In the genomic region with DNA sequence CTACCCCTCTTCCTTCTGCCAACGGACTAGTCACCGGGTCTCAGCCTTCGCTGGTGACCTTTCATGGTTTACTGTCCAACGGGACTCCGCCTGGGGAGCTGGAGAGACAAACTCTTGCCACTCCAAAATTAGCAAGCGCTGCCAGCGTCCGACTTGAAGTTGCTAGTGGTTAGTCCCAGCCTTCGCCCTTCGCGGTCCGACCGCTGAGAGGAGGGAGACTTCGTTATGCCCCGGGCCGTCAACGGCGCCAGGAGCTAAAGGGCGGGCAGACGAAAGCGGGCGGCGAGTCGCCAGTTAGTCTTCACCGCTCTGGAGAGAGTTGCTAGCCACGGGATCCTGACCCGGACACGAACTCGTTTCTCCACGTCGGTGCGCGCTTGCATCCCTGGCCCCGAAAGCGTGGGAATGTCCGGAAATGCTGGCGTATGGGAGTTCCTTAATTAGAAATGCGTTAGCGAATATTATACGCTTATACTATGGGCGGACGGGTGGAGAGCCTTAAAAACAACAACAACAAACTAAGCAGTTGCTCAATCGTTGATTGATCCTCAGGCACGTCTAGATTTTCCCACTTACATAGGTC, we compare ENCODE assay signal across 8 cellular contexts. TPM values are rescaled to one million over a fixed set of nuclear protein-coding genes. Genes with fewer than 3 reads are reported as not detected.
A peak's percentile ranks its signal among the peaks of the same experiment; 100 is the strongest.
DNase-seq lines count a peak whose midpoint lies in the region; ATAC-seq and TF ChIP-seq lines count a peak whose summit lies in the region.

No MANE protein-coding gene starts in this region.

- peak overlapping the region; percentile 91 for H3K27ac ChIP-seq in cingulate gyrus (ENCODE audit: low read depth, low read length)

- H3K4me3 ChIP-seq in BJ (ENCODE audit: low read depth, low read length), result peak overlapping the region; percentile 57

- TF ChIP-seq POLR2A in GM19099 (IDR thresholded peaks at IDR 0.05; ENCODE audit: extremely low read depth, insufficient read length, low read depth), result peak; percentile 7

- POLR2A ChIA-PET in BJ (lab: Charles Lee), result no interaction called here

- ATAC-seq in HG03565 (IDR thresholded peaks at IDR 0.05; ENCODE audit: unreplicated experiment) (peak; percentile 1), left colon (peak; percentile 42)

- intact Hi-C loops in left colon (cut with DNase I, micrococcal nuclease), result no loop called here

- CTCF ChIA-PET in BJ (lab: Yijun Ruan, JAX), result interaction anchor here (1.0 to 1.4 kb wide), 3 partner anchors 10 to 49 kb away, joined by 3 to 6 read pairs (median 3); partner anchors contain the start of gene TRIM59

- no peaks in the 10 kb centered on the region for H3K27me3 ChIP-seq in BJ (ENCODE audit: control insufficient read depth, insufficient read depth, low read length)

- no peak for TF ChIP-seq CTCF in BJ (IDR thresholded peaks at IDR 0.05; ENCODE audit: insufficient read depth, low read depth, low read length)

- H3K36me3 ChIP-seq in BJ (ENCODE audit: control insufficient read depth, insufficient read depth, low read length), result no peaks in the 10 kb centered on the region

- no peak for DNase-seq in BJ (ENCODE audit: low read depth)
- peak; percentile 16 for DNase-seq in T-helper 9 cell
- DNase-seq in left colon, result peak; percentile 50 to 68
- DNase-seq in stimulated activated CD4-positive, alpha-beta T cell treated with anti-CD3 and anti-CD28 coated beads, Interleukin-4, amount 100 ng/mL, for 1 hour, result peak; percentile 31
- DNase-seq in KG1 (lab: John Stamatoyannopoulos, UW), result no peak

RNA-seq across cellular contexts. Expression of gene SMC4, which starts 0.7 kb away (rescaled TPM):
- 26.1 and 41.5 TPM in 2 replicates for polyA plus RNA-seq in BJ (2011; rRNA removed)
- polyA minus RNA-seq in BJ (2011; rRNA and poly(A)+ RNA removed), result 10.3 and 18.3 TPM in 2 replicates
- total RNA-seq in left colon, result 10 to 100 TPM; 30.9 to 35.5 TPM

RNA-seq across cellular contexts. Expression of gene IFT80, which starts 1.1 kb away (rescaled TPM):
- 10.4 and 20.6 TPM in 2 replicates for polyA plus RNA-seq in BJ (2011; rRNA removed)
- 6.6 and 9.7 TPM in 2 replicates for polyA minus RNA-seq in BJ (2011; rRNA and poly(A)+ RNA removed)
- total RNA-seq in left colon, result 10 to 100 TPM; 11.1 to 15.0 TPM

RNA-seq across cellular contexts. Expression of gene TRIM59, which starts 49.4 kb away (rescaled TPM):
- polyA plus RNA-seq in BJ (2011; rRNA removed), result 10.3 and 17.2 TPM in 2 replicates
- polyA minus RNA-seq in BJ (2011; rRNA and poly(A)+ RNA removed), result 20.3 and 23.9 TPM in 2 replicates
- total RNA-seq in left colon, result 1 to 10 TPM; 5.4 to 5.7 TPM

Comparison
In these comparisons a context has a peak if more than half of its experiments do, and no peak if none do; other contexts are left out.
1. DNase-seq: peak in T-helper 9 cell (single experiment), left colon (2 of 2) and stimulated activated CD4-positive, alpha-beta T cell treated with anti-CD3 and anti-CD28 coated beads, Interleukin-4, amount 100 ng/mL, for 1 hour (single experiment); none in BJ (single experiment) and KG1 (single experiment).